In genomic region chr17:48623583-48623982, GRCh38 we compare ENCODE assay signal across 1 cellular context.
A peak's percentile ranks its signal among the peaks of the same experiment; 100 is the strongest.
TF ChIP-seq lines count a peak whose summit lies in the region.

No MANE protein-coding gene starts in this region.

TF ChIP-seq in K562, 482 proteins besides CTCF, POLR2A, EP300 and RAD21 (continued from another document and continues in another):
- TF ChIP-seq JUND (IDR thresholded peaks at IDR 0.05; ENCODE audit: borderline replicate concordance, low read depth, low read length): no peak
- no peak for TF ChIP-seq JUND (tag; IDR thresholded peaks at IDR 0.05; ENCODE audit: borderline replicate concordance, low read depth, low read length)
- TF ChIP-seq FOSL1 (tag; conservative IDR thresholded peaks at IDR 0.05): no peak
- TF ChIP-seq ETV6 (IDR thresholded peaks at IDR 0.05; ENCODE audit: borderline replicate concordance in 1 of 2, low read depth in 2 of 2, low read length in 1 of 2): no peak
- TF ChIP-seq ETV6 (CRISPR knock-in tag; IDR thresholded peaks at IDR 0.05; ENCODE audit: borderline replicate concordance): no peak
- no peak for TF ChIP-seq C11orf30 (IDR thresholded peaks at IDR 0.05; ENCODE audit: low read depth)
- TF ChIP-seq ZBTB2 (IDR thresholded peaks at IDR 0.05): no peak
- TF ChIP-seq SREBF2 (CRISPR knock-in tag; IDR thresholded peaks at IDR 0.05): no peak
- no peak for TF ChIP-seq ZNF143 (CRISPR knock-in tag; IDR thresholded peaks at IDR 0.05)
- TF ChIP-seq HOXB6 (CRISPR knock-in tag; IDR thresholded peaks at IDR 0.05; ENCODE audit: borderline replicate concordance): no peak
- TF ChIP-seq NCOA4 (IDR thresholded peaks at IDR 0.05; ENCODE audit: partially characterized antibody): no peak
- TF ChIP-seq RBM15 (IDR thresholded peaks at IDR 0.05; ENCODE audit: insufficient read depth, low read length): no peak
- TF ChIP-seq ZNF23 (CRISPR knock-in tag; IDR thresholded peaks at IDR 0.05): no peak
- no peak for TF ChIP-seq TAF15 (IDR thresholded peaks at IDR 0.05; ENCODE audit: low read depth, low read length)
- TF ChIP-seq FUS (optimal IDR thresholded peaks at IDR 0.05; ENCODE audit: low read depth, low read length): no peak
- TF ChIP-seq TCFL5 (CRISPR knock-in tag; conservative IDR thresholded peaks at IDR 0.05): no peak
- TF ChIP-seq ZNF778 (CRISPR knock-in tag; IDR thresholded peaks at IDR 0.05): no peak
- TF ChIP-seq JUNB (CRISPR knock-in tag; conservative IDR thresholded peaks at IDR 0.05): no peak
- no peak for TF ChIP-seq NR0B1 (IDR thresholded peaks at IDR 0.05; ENCODE audit: partially characterized antibody)
- no peak for TF ChIP-seq SMAD1 (IDR thresholded peaks at IDR 0.05; ENCODE audit: low read depth, low read length, partially characterized antibody)
- TF ChIP-seq ZNF311 (CRISPR knock-in tag; IDR thresholded peaks at IDR 0.05): no peak
- no peak for TF ChIP-seq SMARCB1 (IDR thresholded peaks at IDR 0.05; ENCODE audit: insufficient read length, low read depth)
- no peak for TF ChIP-seq ZNF407 (IDR thresholded peaks at IDR 0.05; ENCODE audit: low read depth)
- no peak for TF ChIP-seq ZNF639 (CRISPR knock-in tag; conservative IDR thresholded peaks at IDR 0.05 in 1 of 2, IDR thresholded peaks at IDR 0.05 in 1 of 2)
- no peak for TF ChIP-seq ZBTB1 (CRISPR knock-in tag; IDR thresholded peaks at IDR 0.05; ENCODE audit: borderline replicate concordance, low read depth)
- TF ChIP-seq TAL1 (IDR thresholded peaks at IDR 0.05): peak; percentile 77
- TF ChIP-seq SMARCC2 (IDR thresholded peaks at IDR 0.05; ENCODE audit: low read depth): 0 out of 2 replicates have a peak, but pooled peaks have one; percentile 16
- TF ChIP-seq GATAD2B (IDR thresholded peaks at IDR 0.05; ENCODE audit: borderline replicate concordance): no peak
- TF ChIP-seq DIDO1 (tag; IDR thresholded peaks at IDR 0.05; ENCODE audit: low read depth): no peak
- TF ChIP-seq CREB5 (CRISPR knock-in tag; IDR thresholded peaks at IDR 0.05): no peak
- no peak for TF ChIP-seq POLR2G (IDR thresholded peaks at IDR 0.05; ENCODE audit: low read depth, low read length)
- no peak for TF ChIP-seq YY1 (IDR thresholded peaks at IDR 0.05; ENCODE audit: borderline replicate concordance in 1 of 3, control insufficient read depth in 1 of 3, extremely low read depth in 1 of 3, insufficient read depth in 3 of 3, insufficient read length in 1 of 3, insufficient replicate concordance in 2 of 3, low read depth in 1 of 3, low read length in 2 of 3)
- TF ChIP-seq HNRNPLL (IDR thresholded peaks at IDR 0.05; ENCODE audit: low read depth, low read length, poor library complexity, severe bottlenecking): no peak
- no peak for TF ChIP-seq POLR2B (IDR thresholded peaks at IDR 0.05; ENCODE audit: low read depth, partially characterized antibody)
- TF ChIP-seq PHF20 (IDR thresholded peaks at IDR 0.05; ENCODE audit: partially characterized antibody): no peak
- TF ChIP-seq ZNF518B (CRISPR knock-in tag; IDR thresholded peaks at IDR 0.05): no peak
- no peak for TF ChIP-seq KDM1A (IDR thresholded peaks at IDR 0.05)
- TF ChIP-seq ZNF217 (CRISPR knock-in tag; IDR thresholded peaks at IDR 0.05): no peak
- TF ChIP-seq NEUROD1 (IDR thresholded peaks at IDR 0.05; ENCODE audit: borderline replicate concordance, low read depth, low read length, partially characterized antibody): peak; percentile 41
- TF ChIP-seq ZZZ3 (IDR thresholded peaks at IDR 0.05): no peak
- TF ChIP-seq ZNF609 (CRISPR knock-in tag; IDR thresholded peaks at IDR 0.05; ENCODE audit: borderline replicate concordance): no peak
- no peak for TF ChIP-seq FOXJ3 (CRISPR knock-in tag; IDR thresholded peaks at IDR 0.05)
